8 cellular contexts compared by ENCODE assay signal in the genomic region with DNA sequence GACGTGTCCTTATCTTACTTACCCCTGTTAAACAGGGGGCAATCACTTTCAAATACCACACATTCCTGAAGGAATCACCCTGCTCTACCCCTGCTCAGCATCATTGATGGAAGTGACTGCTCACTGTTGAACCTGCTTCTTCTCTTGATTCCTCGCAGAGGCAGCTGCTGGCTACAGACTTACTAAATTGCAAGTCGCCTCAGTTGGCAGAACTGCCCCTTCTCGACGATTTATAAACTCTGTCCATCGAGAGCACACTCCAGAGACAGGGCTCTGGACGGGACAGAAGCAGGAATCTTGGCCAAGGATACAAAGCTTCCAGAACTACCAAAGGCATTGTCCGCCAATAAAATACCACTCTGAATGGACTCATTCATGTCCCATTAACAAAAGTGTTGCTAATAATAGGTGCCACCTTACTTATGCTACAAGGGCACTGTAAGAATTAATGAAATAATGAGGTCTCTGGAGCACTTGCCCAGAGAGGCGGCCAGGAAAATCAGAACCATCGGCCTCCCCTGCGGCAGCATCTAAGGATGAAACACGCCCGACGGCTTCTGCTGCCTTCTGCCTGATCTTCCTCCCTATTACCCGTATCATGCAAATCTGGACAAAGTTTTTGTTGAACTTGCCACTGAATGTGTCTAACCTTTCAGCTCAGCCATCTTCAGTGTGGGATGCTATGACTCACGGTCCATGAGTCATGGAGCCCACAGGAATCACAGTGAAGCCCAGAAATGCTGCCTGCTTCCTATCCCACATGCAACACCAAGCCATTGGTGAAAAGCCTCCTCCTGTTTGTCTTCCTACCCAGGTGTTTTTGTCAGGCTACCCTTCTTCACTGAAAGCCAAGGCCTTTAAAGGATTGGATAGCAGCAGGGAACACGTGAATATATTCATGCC.
DNase-seq lines count a peak whose midpoint lies in the region; TF ChIP-seq lines count a peak whose summit lies in the region.

No MANE protein-coding gene starts in this region.

- POLR2A ChIA-PET in A673 (lab: Charles Lee; ENCODE audit: low non-redundant PET): no interaction called here

- peak; percentile 23 for DNase-seq in A673 (ENCODE audit: low spot score)
- peak; percentile 99 for DNase-seq in HT1080 (ENCODE audit: low read depth)
- peak; percentile 33 to 87 for DNase-seq in ascending aorta (ENCODE audit: low spot score in 2 of 2)
- peak; percentile 94 for DNase-seq in kidney tubule cell (ENCODE audit: low spot score)
- peak; percentile 6 for DNase-seq in stimulated activated CD8-positive, alpha-beta memory T cell treated with anti-CD3 and anti-CD28 coated beads, Interleukin-12 subunit alpha, Interleukin-12 subunit beta, amount 100 ng/mL, for 1 hour (ENCODE audit: low read depth)
- no peak for DNase-seq in MM.1S
- DNase-seq in NCI-H510A treated with DMSO at 0.1 percent for 48 hours (lab: John Stamatoyannopoulos, UW): no peak
- DNase-seq in NCI-H1694 (lab: John Stamatoyannopoulos, UW): no peak

- H3K27me3 ChIP-seq in A673 (replicated peaks; ENCODE audit: insufficient read depth, low read depth, low read length, poor library complexity): no peaks in the 10 kb centered on the region
- no peaks in the 10 kb centered on the region for H3K27me3 ChIP-seq in ascending aorta
- no peaks in the 10 kb centered on the region for H3K27me3 ChIP-seq in MM.1S (replicated peaks; ENCODE audit: insufficient read depth, low read length)

- no peak overlapping the region for H3K9ac ChIP-seq in MM.1S (ENCODE audit: low read length)

- no peaks in the 10 kb centered on the region for H3K9me3 ChIP-seq in A673 (ENCODE audit: low read depth, low read length, poor library complexity, severe bottlenecking)
- H3K9me3 ChIP-seq in ascending aorta: no peaks in the 10 kb centered on the region
- no peaks in the 10 kb centered on the region for H3K9me3 ChIP-seq in MM.1S (replicated peaks; ENCODE audit: insufficient read depth, low read length)

- H3K4me1 ChIP-seq in A673 (ENCODE audit: insufficient read depth, low read length, poor library complexity, severe bottlenecking) (no peaks in the 10 kb centered on the region), ascending aorta (peaks cover 7 to 21% of the 10 kb centered on the region in 2 donors), MM.1S (ENCODE audit: low read length) (no peaks in the 10 kb centered on the region)

- intact Hi-C loops in A673 (cut with micrococcal nuclease; ENCODE audit: unreplicated experiment) (no loop called here), ascending aorta (cut with DNase I) (no loop called here)

- no peak overlapping the region for H3K4me3 ChIP-seq in A673 (ENCODE audit: low read depth, low read length, poor library complexity, severe bottlenecking)
- H3K4me3 ChIP-seq in ascending aorta: no peak overlapping the region
- H3K4me3 ChIP-seq in MM.1S (ENCODE audit: low read length): no peak overlapping the region

- no peaks in the 10 kb centered on the region for H4K20me1 ChIP-seq in MM.1S (ENCODE audit: insufficient read depth, low read length)

- no peak overlapping the region for H2AFZ ChIP-seq in MM.1S (ENCODE audit: low read length)

- no peaks in the 10 kb centered on the region for H3K9me2 ChIP-seq in MM.1S (replicated peaks; ENCODE audit: insufficient read depth, low read length)

- no peaks in the 10 kb centered on the region for H3K36me3 ChIP-seq in A673 (ENCODE audit: insufficient read depth, low read length, poor library complexity, severe bottlenecking)
- H3K36me3 ChIP-seq in ascending aorta: no peaks in the 10 kb centered on the region
- no peaks in the 10 kb centered on the region for H3K36me3 ChIP-seq in MM.1S (replicated peaks; ENCODE audit: insufficient read depth, low read length)

- no peaks in the 10 kb centered on the region for H3F3A ChIP-seq in MM.1S (ENCODE audit: insufficient read depth, low read length)

- no TSS peak for BruUV-seq in A673 (replicated peaks; lab: Mats Ljungman, UMichigan)

- H3K79me2 ChIP-seq in MM.1S (ENCODE audit: low read length): no peaks in the 10 kb centered on the region

- CTCF ChIA-PET in A673 (lab: Charles Lee): no interaction called here

- TF ChIP-seq CTCF in A673 (conservative IDR thresholded peaks at IDR 0.05; ENCODE audit: low read depth, low read length) (no peak), ascending aorta (IDR thresholded peaks at IDR 0.05) (no peak), MM.1S (IDR thresholded peaks at IDR 0.05; ENCODE audit: low read length) (no peak)

- H3K4me2 ChIP-seq in MM.1S (ENCODE audit: low read depth, low read length): no peak overlapping the region

- H3K27ac ChIP-seq in A673 (ENCODE audit: low read depth, low read length, poor library complexity, severe bottlenecking) (no peak overlapping the region), ascending aorta (no peak overlapping the region), MM.1S (ENCODE audit: low read length) (no peak overlapping the region)

Comparison
In these comparisons a context has a peak if more than half of its experiments do, and no peak if none do; other contexts are left out.
1. DNase-seq: peak in A673 (single experiment), HT1080 (single experiment), ascending aorta (2 of 2), kidney tubule cell (single experiment) and stimulated activated CD8-positive, alpha-beta memory T cell treated with anti-CD3 and anti-CD28 coated beads, Interleukin-12 subunit alpha, Interleukin-12 subunit beta, amount 100 ng/mL, for 1 hour (single experiment); none in MM.1S (single experiment), NCI-H510A treated with DMSO at 0.1 percent for 48 hours (single experiment) and NCI-H1694 (single experiment).